In the genomic region with DNA sequence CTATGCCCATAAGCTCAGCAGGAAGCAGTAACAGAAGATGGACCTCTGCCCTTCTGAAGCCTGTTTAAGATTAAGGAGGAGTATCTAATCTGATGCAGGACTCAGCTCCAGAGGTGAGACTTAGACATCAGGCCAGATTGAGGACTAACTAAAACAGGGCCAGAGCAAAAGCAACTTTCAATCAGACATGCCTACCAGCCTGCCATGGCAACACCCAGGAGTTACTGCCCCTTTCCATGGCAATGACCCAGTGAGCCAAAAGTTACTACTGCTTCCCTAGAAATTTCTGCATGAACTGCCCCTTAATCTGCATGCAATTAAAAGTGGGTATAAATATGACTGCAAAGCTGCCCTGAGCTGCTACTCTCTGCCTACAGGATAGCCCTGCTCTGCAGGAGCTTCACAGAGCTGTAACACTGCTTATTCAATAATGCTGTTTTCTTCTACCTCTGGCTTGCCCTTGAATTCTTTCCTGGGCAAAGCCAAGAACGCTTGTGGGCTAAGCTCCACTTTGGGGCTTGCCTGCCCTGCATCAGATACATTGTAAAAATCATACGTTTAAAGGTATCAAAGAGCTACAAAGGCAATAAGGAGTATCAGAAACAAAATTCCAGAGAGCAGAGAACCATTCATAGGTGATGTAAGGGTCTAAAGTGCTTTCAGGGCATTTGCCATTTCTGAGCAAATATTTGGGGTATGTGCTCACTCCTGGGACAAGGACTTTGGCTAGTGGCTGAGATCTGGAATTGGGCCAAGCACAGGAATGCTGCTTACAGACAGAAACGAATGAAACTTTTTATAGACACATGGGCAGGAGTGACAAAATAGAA, we compare ENCODE assay signal across 1 cellular context.
TF ChIP-seq lines count a peak whose summit lies in the region.

No MANE protein-coding gene starts in this region.

TF ChIP-seq in HepG2, 621 proteins besides CTCF, POLR2A, EP300 and RAD21 (continued from another document and continues in another):
- no peak for TF ChIP-seq THAP9 (CRISPR knock-in tag; IDR thresholded peaks at IDR 0.05; ENCODE audit: borderline replicate concordance)
- TF ChIP-seq KDM1A (CRISPR knock-in tag; IDR thresholded peaks at IDR 0.05) = no peak
- no peak for TF ChIP-seq SNAI1 (CRISPR knock-in tag; IDR thresholded peaks at IDR 0.05; ENCODE audit: borderline replicate concordance)
- no peak for TF ChIP-seq ZNF430 (CRISPR knock-in tag; IDR thresholded peaks at IDR 0.05)
- TF ChIP-seq ZNF496 (CRISPR knock-in tag; IDR thresholded peaks at IDR 0.05; ENCODE audit: insufficient replicate concordance) = no peak
- TF ChIP-seq, protein P1, sequence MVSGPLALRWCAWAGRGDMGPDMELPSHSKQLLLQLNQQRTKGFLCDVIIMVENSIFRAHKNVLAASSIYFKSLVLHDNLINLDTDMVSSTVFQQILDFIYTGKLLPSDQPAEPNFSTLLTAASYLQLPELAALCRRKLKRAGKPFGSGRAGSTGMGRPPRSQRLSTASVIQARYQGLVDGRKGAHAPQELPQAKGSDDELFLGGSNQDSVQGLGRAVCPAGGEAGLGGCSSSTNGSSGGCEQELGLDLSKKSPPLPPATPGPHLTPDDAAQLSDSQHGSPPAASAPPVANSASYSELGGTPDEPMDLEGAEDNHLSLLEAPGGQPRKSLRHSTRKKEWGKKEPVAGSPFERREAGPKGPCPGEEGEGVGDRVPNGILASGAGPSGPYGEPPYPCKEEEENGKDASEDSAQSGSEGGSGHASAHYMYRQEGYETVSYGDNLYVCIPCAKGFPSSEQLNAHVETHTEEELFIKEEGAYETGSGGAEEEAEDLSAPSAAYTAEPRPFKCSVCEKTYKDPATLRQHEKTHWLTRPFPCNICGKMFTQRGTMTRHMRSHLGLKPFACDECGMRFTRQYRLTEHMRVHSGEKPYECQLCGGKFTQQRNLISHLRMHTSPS (CRISPR knock-in tag; IDR thresholded peaks at IDR 0.05; ENCODE audit: low read depth) = no peak
- TF ChIP-seq KMT2B (CRISPR knock-in tag; IDR thresholded peaks at IDR 0.05) = no peak
- TF ChIP-seq JDP2 (CRISPR knock-in tag; IDR thresholded peaks at IDR 0.05; ENCODE audit: borderline replicate concordance) = no peak
- 0 out of 2 replicates have a peak, but pooled peaks have one; percentile 35 for TF ChIP-seq PPARG (CRISPR knock-in tag; conservative IDR thresholded peaks at IDR 0.05)
- TF ChIP-seq ZC3H13 (CRISPR knock-in tag; IDR thresholded peaks at IDR 0.05) = no peak
- TF ChIP-seq ZNF501 (CRISPR knock-in tag; IDR thresholded peaks at IDR 0.05) = no peak
- TF ChIP-seq MXD1 (CRISPR knock-in tag; IDR thresholded peaks at IDR 0.05) = no peak
- TF ChIP-seq ETV5 (CRISPR knock-in tag; IDR thresholded peaks at IDR 0.05; ENCODE audit: borderline replicate concordance) = no peak
- TF ChIP-seq PBX2 (CRISPR knock-in tag; IDR thresholded peaks at IDR 0.05) = no peak
- no peak for TF ChIP-seq ZNF800 (CRISPR knock-in tag; IDR thresholded peaks at IDR 0.05)
- TF ChIP-seq ZNF547 (CRISPR knock-in tag; IDR thresholded peaks at IDR 0.05) = no peak
- no peak for TF ChIP-seq CBX2 (IDR thresholded peaks at IDR 0.05; ENCODE audit: low read depth, low read length)
- TF ChIP-seq CBX2 (CRISPR knock-in tag; IDR thresholded peaks at IDR 0.05; ENCODE audit: low read depth) = no peak
- TF ChIP-seq ZNF550 (CRISPR knock-in tag; IDR thresholded peaks at IDR 0.05; ENCODE audit: borderline replicate concordance) = no peak
- no peak for TF ChIP-seq KLF15 (CRISPR knock-in tag; IDR thresholded peaks at IDR 0.05; ENCODE audit: borderline replicate concordance)
- 0 out of 2 replicates have a peak, but pooled peaks have one; percentile 40 for TF ChIP-seq DMAP1 (CRISPR knock-in tag; IDR thresholded peaks at IDR 0.05)
- 0 out of 2 replicates have a peak, but pooled peaks have one; percentile 19 for TF ChIP-seq ZNF12 (CRISPR knock-in tag; IDR thresholded peaks at IDR 0.05)
- TF ChIP-seq ZNF333 (CRISPR knock-in tag; IDR thresholded peaks at IDR 0.05; ENCODE audit: borderline replicate concordance) = no peak
- TF ChIP-seq MIER3 (CRISPR knock-in tag; IDR thresholded peaks at IDR 0.05; ENCODE audit: borderline replicate concordance) = no peak
- no peak for TF ChIP-seq ZNF691 (CRISPR knock-in tag; IDR thresholded peaks at IDR 0.05; ENCODE audit: borderline replicate concordance, low read depth)
- no peak for TF ChIP-seq ZNF10 (CRISPR knock-in tag; IDR thresholded peaks at IDR 0.05; ENCODE audit: borderline replicate concordance, low read depth)
- no peak for TF ChIP-seq TOE1 (CRISPR knock-in tag; IDR thresholded peaks at IDR 0.05)
- no peak for TF ChIP-seq REL (CRISPR knock-in tag; conservative IDR thresholded peaks at IDR 0.05)
- TF ChIP-seq ELF3 (CRISPR knock-in tag; IDR thresholded peaks at IDR 0.05) = peak; percentile 17; the same call in 1 of the 2 replicates
- no peak for TF ChIP-seq KLF11 (CRISPR knock-in tag; IDR thresholded peaks at IDR 0.05)
- TF ChIP-seq ZBTB14 (CRISPR knock-in tag; IDR thresholded peaks at IDR 0.05) = no peak
- TF ChIP-seq RBFOX2 (IDR thresholded peaks at IDR 0.05; ENCODE audit: low read depth, low read length) = no peak
- TF ChIP-seq AKAP8 (CRISPR knock-in tag; IDR thresholded peaks at IDR 0.05) = no peak
- TF ChIP-seq ZNF280B (CRISPR knock-in tag; IDR thresholded peaks at IDR 0.05; ENCODE audit: borderline replicate concordance) = no peak
- no peak for TF ChIP-seq NFE2L2 (IDR thresholded peaks at IDR 0.05; ENCODE audit: low read length)
- no peak for TF ChIP-seq ZBTB42 (CRISPR knock-in tag; IDR thresholded peaks at IDR 0.05)
- TF ChIP-seq, protein P2, sequence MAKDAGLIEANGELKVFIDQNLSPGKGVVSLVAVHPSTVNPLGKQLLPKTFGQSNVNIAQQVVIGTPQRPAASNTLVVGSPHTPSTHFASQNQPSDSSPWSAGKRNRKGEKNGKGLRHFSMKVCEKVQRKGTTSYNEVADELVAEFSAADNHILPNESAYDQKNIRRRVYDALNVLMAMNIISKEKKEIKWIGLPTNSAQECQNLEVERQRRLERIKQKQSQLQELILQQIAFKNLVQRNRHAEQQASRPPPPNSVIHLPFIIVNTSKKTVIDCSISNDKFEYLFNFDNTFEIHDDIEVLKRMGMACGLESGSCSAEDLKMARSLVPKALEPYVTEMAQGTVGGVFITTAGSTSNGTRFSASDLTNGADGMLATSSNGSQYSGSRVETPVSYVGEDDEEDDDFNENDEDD (CRISPR knock-in tag; IDR thresholded peaks at IDR 0.05; ENCODE audit: borderline replicate concordance) = no peak
- TF ChIP-seq ZKSCAN5 (CRISPR knock-in tag; IDR thresholded peaks at IDR 0.05) = no peak
- no peak for TF ChIP-seq ZNF264 (CRISPR knock-in tag; IDR thresholded peaks at IDR 0.05)
- no peak for TF ChIP-seq SUZ12 (IDR thresholded peaks at IDR 0.05; ENCODE audit: low read depth, low read length)
- no peak for TF ChIP-seq ZSCAN29 (CRISPR knock-in tag; conservative IDR thresholded peaks at IDR 0.05)
- TF ChIP-seq, protein P3, sequence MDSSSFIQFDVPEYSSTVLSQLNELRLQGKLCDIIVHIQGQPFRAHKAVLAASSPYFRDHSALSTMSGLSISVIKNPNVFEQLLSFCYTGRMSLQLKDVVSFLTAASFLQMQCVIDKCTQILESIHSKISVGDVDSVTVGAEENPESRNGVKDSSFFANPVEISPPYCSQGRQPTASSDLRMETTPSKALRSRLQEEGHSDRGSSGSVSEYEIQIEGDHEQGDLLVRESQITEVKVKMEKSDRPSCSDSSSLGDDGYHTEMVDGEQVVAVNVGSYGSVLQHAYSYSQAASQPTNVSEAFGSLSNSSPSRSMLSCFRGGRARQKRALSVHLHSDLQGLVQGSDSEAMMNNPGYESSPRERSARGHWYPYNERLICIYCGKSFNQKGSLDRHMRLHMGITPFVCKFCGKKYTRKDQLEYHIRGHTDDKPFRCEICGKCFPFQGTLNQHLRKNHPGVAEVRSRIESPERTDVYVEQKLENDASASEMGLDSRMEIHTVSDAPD (CRISPR knock-in tag; IDR thresholded peaks at IDR 0.05) = no peak
- no peak for TF ChIP-seq ZFP37 (CRISPR knock-in tag; IDR thresholded peaks at IDR 0.05; ENCODE audit: borderline replicate concordance)
- TF ChIP-seq GTF3A (CRISPR knock-in tag; conservative IDR thresholded peaks at IDR 0.05) = no peak
- TF ChIP-seq NFIB (CRISPR knock-in tag; IDR thresholded peaks at IDR 0.05; ENCODE audit: borderline replicate concordance) = no peak
- no peak for TF ChIP-seq BHLHE40 (IDR thresholded peaks at IDR 0.05; ENCODE audit: low read length)
- peak; percentile 83 for TF ChIP-seq PHF21A (CRISPR knock-in tag; IDR thresholded peaks at IDR 0.05)
- no peak for TF ChIP-seq RARG (CRISPR knock-in tag; IDR thresholded peaks at IDR 0.05; ENCODE audit: low read depth)
- TF ChIP-seq FOXO1 (CRISPR knock-in tag; IDR thresholded peaks at IDR 0.05) = no peak; the same call in 1 of the 2 replicates
- TF ChIP-seq ZNF775 (CRISPR knock-in tag; IDR thresholded peaks at IDR 0.05; ENCODE audit: borderline replicate concordance) = no peak
- no peak for TF ChIP-seq ZNF782 (CRISPR knock-in tag; IDR thresholded peaks at IDR 0.05; ENCODE audit: borderline replicate concordance)
- no peak for TF ChIP-seq ZBTB21 (CRISPR knock-in tag; IDR thresholded peaks at IDR 0.05)
- TF ChIP-seq, protein P4, sequence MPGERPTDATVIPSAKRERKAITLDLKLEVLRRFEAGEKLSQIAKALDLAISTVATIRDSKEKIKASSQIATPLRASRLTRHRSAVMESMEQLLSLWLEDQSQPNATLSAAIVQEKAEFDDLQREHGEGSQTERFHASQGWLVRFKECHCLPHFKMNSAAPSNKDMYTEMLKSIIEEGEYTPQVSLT (CRISPR knock-in tag; IDR thresholded peaks at IDR 0.05; ENCODE audit: borderline replicate concordance, low read depth) = no peak
